13 cellular contexts compared by ENCODE assay signal in the genomic region with DNA sequence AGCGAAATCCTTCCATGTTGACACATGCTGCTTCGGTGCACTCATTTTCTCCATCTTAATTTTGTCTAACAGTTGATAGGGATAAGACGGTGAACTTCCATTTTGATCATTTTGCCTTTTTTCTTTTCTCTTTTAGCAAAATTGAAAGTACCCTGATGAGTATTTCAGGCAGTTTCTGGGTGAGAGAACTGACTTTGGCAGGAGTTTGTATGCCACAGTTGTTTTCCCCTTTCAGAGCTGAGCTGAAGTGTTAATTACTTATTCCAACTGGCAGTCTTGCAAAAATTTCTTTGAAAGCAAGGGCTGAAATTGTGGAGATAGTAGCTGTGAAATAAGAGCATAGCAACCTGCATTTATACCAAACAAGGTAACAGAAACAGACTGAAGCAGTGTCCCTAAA.
"Had no signal": no experiment of that assay in that cellular context is flagged by ENCODE, and none has a peak within 500 bp of the region (broad histone marks: within the 10 kb centered on the region; RNA-seq: fewer than 3 reads in every experiment).

No MANE protein-coding gene starts in this region.

- DNase-seq: cortex of kidney; dorsolateral prefrontal cortex; effector CD8-positive, alpha-beta T cell; foreskin melanocyte; heart left ventricle; kidney glomerular epithelial cell; natural killer cell; psoas muscle; retina; right lobe of liver; stimulated activated CD4-positive, alpha-beta T cell treated with anti-CD3 and anti-CD28 coated beads, Interleukin-4, amount 100 ng/mL, for 24 hours; stimulated activated naive CD8-positive, alpha-beta T cell treated with anti-CD3 and anti-CD28 coated beads, Interleukin-15, amount 100 ng/mL, for 72 hours; transverse colon had no signal
